In genomic region chr14:38536376-38537038, GRCh38 we compare ENCODE assay signal across 26 cellular contexts.
DNase-seq lines count a peak whose midpoint lies in the region; ATAC-seq and TF ChIP-seq lines count a peak whose summit lies in the region.
"Had no signal": no experiment of that assay in that cellular context is flagged by ENCODE, and none has a peak within 500 bp of the region (broad histone marks: within the 10 kb centered on the region; RNA-seq: fewer than 3 reads in every experiment).

No MANE protein-coding gene starts in this region.

- H2AFZ ChIP-seq in GM23338 (peak overlapping the region; percentile 8; the same call in 1 of the 2 replicates), neural progenitor cell (replicated peaks) (peak overlapping the region; percentile 69)

- H3K4me3 ChIP-seq in GM23338 (no peak overlapping the region), WERI-Rb-1 (ENCODE audit: low read depth, low read length) (no peak overlapping the region), fibroblast of the aortic adventitia (ENCODE audit: low read depth, low read length) (no peak overlapping the region), neural progenitor cell (no peak overlapping the region)
- H3K4me3 ChIP-seq: SJCRH30, testis, vagina had no signal

- H3K9me3 Mint-ChIP-seq in GM23338 (no peaks in the 10 kb centered on the region), neural progenitor cell (no peaks in the 10 kb centered on the region)
- H3K9me3 Mint-ChIP-seq: activated CD8-positive, alpha-beta T cell treated with anti-CD3 and anti-CD28 coated beads for 36 hours had no signal

- H3K27ac ChIP-seq in GM23338 (ENCODE audit: low read depth), result no peak overlapping the region
- H3K27ac ChIP-seq in WERI-Rb-1, result no peak overlapping the region
- no peak overlapping the region for H3K27ac ChIP-seq in neural progenitor cell
- H3K27ac ChIP-seq: SJCRH30, testis, vagina had no signal

- H4K20me1 ChIP-seq in GM23338 (replicated peaks; ENCODE audit: insufficient read depth), result no peaks in the 10 kb centered on the region
- H4K20me1 ChIP-seq in neural progenitor cell (ENCODE audit: low read depth), result no peaks in the 10 kb centered on the region

- H3K79me2 ChIP-seq in GM23338 (replicated peaks; ENCODE audit: insufficient read depth), result no peaks in the 10 kb centered on the region
- no peaks in the 10 kb centered on the region for H3K79me2 ChIP-seq in neural progenitor cell (ENCODE audit: low read depth)

- peaks cover 12% of the 10 kb centered on the region; the same call in 1 of the 2 replicates for H3K9me2 ChIP-seq in GM23338 (ENCODE audit: insufficient read depth)

- DNase-seq in GM23338 (ENCODE audit: low spot score), result peak; percentile 9
- DNase-seq in WERI-Rb-1, result peak; percentile 24
- peak; percentile 1 for DNase-seq in fibroblast of the aortic adventitia (ENCODE audit: low read depth)
- DNase-seq in neural progenitor cell (ENCODE audit: low spot score), result peak; percentile 56
- DNase-seq in NCI-H2081 (lab: John Stamatoyannopoulos, UW), result no peak
- no peak for DNase-seq in activated effector memory CD4-positive, alpha-beta T cell treated with Interleukin-2 at 50 U/mL for 16 hours
- no peak for DNase-seq in COLO668 (lab: John Stamatoyannopoulos, UW; ENCODE audit: unreplicated experiment)
- DNase-seq in hypothalamus (lab: John Stamatoyannopoulos, UW), result no peak
- DNase-seq: activated CD4-positive, CD25-positive, alpha-beta regulatory T cell treated with anti-CD3 and anti-CD28 coated beads, Interleukin-2, amount 50 U/mL, for 72 hours; activated CD8-positive, alpha-beta T cell treated with anti-CD3 and anti-CD28 coated beads for 36 hours; activated T-cell treated with anti-CD3 and anti-CD28 coated beads for 4 hours; aorta; CD4-positive, CD25-positive, alpha-beta regulatory T cell; dermis blood vessel endothelial cell; left colon; mammary epithelial cell; NCI-H1694; NCI-H2171 treated with DMSO at 0.1 percent for 48 hours; NCI-H524 treated with DMSO at 0.1 percent for 48 hours; occipital lobe; stimulated activated naive CD8-positive, alpha-beta T cell treated with anti-CD3 and anti-CD28 coated beads, Interleukin-15, Interleukin-2, amounts not matched to agents 100 U/mL and 50 U/mL, for 24 hours; T-helper 1 cell; testis had no signal

- H3K27ac Mint-ChIP-seq in GM23338, result peak overlapping the region; percentile 29; the same call in 1 of the 2 replicates
- no peak overlapping the region for H3K27ac Mint-ChIP-seq in neural progenitor cell
- H3K27ac Mint-ChIP-seq: activated CD8-positive, alpha-beta T cell treated with anti-CD3 and anti-CD28 coated beads for 36 hours; activated naive CD8-positive, alpha-beta T cell; CD4-positive, CD25-positive, alpha-beta regulatory T cell had no signal

- H3K36me3 ChIP-seq in GM23338 (ENCODE audit: insufficient read depth) (no peaks in the 10 kb centered on the region), WERI-Rb-1 (no peaks in the 10 kb centered on the region), neural progenitor cell (no peaks in the 10 kb centered on the region)
- H3K36me3 ChIP-seq: SJCRH30, vagina had no signal

- H3K4me3 Mint-ChIP-seq in GM23338, result no peak overlapping the region
- H3K4me3 Mint-ChIP-seq in neural progenitor cell, result no peak overlapping the region
- H3K4me3 Mint-ChIP-seq: activated CD8-positive, alpha-beta T cell treated with anti-CD3 and anti-CD28 coated beads for 36 hours; activated naive CD8-positive, alpha-beta T cell; CD4-positive, CD25-positive, alpha-beta regulatory T cell had no signal

- H3K4me2 ChIP-seq in GM23338, result no peak overlapping the region
- H3K4me2 ChIP-seq in neural progenitor cell, result peak overlapping the region; percentile 14

- H3K9ac ChIP-seq in neural progenitor cell, result no peak overlapping the region

- H3K4me1 Mint-ChIP-seq in GM23338, result peaks cover 6% of the 10 kb centered on the region; the same call in 2 of the 3 replicates
- H3K4me1 Mint-ChIP-seq in neural progenitor cell, result peaks cover 6% of the 10 kb centered on the region
- H3K4me1 Mint-ChIP-seq: CD4-positive, CD25-positive, alpha-beta regulatory T cell had no signal

- no peaks in the 10 kb centered on the region for H3K27me3 ChIP-seq in GM23338 (ENCODE audit: insufficient read depth)
- H3K27me3 ChIP-seq in WERI-Rb-1 (ENCODE audit: insufficient read depth, low read depth, severe bottlenecking), result peaks cover 2% of the 10 kb centered on the region
- no peaks in the 10 kb centered on the region for H3K27me3 ChIP-seq in neural progenitor cell
- H3K27me3 ChIP-seq: SJCRH30, testis, vagina had no signal

- peak; percentile 70 for ATAC-seq in GM23338
- ATAC-seq: activated CD8-positive, alpha-beta T cell treated with anti-CD3 and anti-CD28 coated beads for 36 hours; left colon; stimulated activated naive CD8-positive, alpha-beta T cell treated with anti-CD3 and anti-CD28 coated beads, Interleukin-15, Interleukin-2, amounts not matched to agents 100 U/mL and 50 U/mL, for 24 hours had no signal

- H3K4me1 ChIP-seq in GM23338 (ENCODE audit: insufficient read depth) (no peaks in the 10 kb centered on the region; the same call in 1 of the 2 replicates), neural progenitor cell (peaks cover 12% of the 10 kb centered on the region)
- H3K4me1 ChIP-seq: SJCRH30, testis, vagina had no signal

- H3K36me3 Mint-ChIP-seq in GM23338 (ENCODE audit: low read depth) (no peaks in the 10 kb centered on the region), neural progenitor cell (no peaks in the 10 kb centered on the region)
- H3K36me3 Mint-ChIP-seq: activated naive CD8-positive, alpha-beta T cell; CD4-positive, CD25-positive, alpha-beta regulatory T cell had no signal

- H3K27me3 Mint-ChIP-seq in GM23338 (ENCODE audit: insufficient read depth, low read depth, poor library complexity), result no peaks in the 10 kb centered on the region
- H3K27me3 Mint-ChIP-seq in neural progenitor cell (ENCODE audit: insufficient read depth, low read depth), result no peaks in the 10 kb centered on the region
- H3K27me3 Mint-ChIP-seq: activated CD8-positive, alpha-beta T cell treated with anti-CD3 and anti-CD28 coated beads for 36 hours; activated naive CD8-positive, alpha-beta T cell; CD4-positive, CD25-positive, alpha-beta regulatory T cell had no signal

- H3F3A ChIP-seq in GM23338 (replicated peaks; ENCODE audit: low read depth) (no peaks in the 10 kb centered on the region), neural progenitor cell (ENCODE audit: low read depth) (peaks cover 7% of the 10 kb centered on the region)

- H3K9me3 ChIP-seq in WERI-Rb-1 (ENCODE audit: severe bottlenecking), result no peaks in the 10 kb centered on the region
- no peaks in the 10 kb centered on the region for H3K9me3 ChIP-seq in neural progenitor cell (ENCODE audit: low read depth)
- H3K9me3 ChIP-seq: SJCRH30, testis, vagina had no signal

- TF ChIP-seq CTCF in GM23338 (conservative IDR thresholded peaks at IDR 0.05; ENCODE audit: low read depth in 2 of 2), result no peak
- TF ChIP-seq CTCF in WERI-Rb-1 (IDR thresholded peaks at IDR 0.05; ENCODE audit: low read depth, low read length), result no peak
- no peak for TF ChIP-seq CTCF in fibroblast of the aortic adventitia (IDR thresholded peaks at IDR 0.05; ENCODE audit: insufficient read depth, low read length)
- TF ChIP-seq CTCF in neural progenitor cell (IDR thresholded peaks at IDR 0.05), result no peak

TF ChIP-seq in GM23338, 12 proteins besides CTCF, POLR2A, EP300 and RAD21 (continues in another document):
- TF ChIP-seq ZNF114 (CRISPR knock-in tag; IDR thresholded peaks at IDR 0.05) (no peak), POLR2AphosphoS5 (IDR thresholded peaks at IDR 0.05; ENCODE audit: low read depth) (no peak), REST (IDR thresholded peaks at IDR 0.05; ENCODE audit: unreplicated experiment) (no peak), EZH2phosphoT487 (IDR thresholded peaks at IDR 0.05; ENCODE audit: unreplicated experiment) (no peak)

Comparison
In these comparisons a context has a peak if more than half of its experiments do, and no peak if none do; other contexts are left out.
1. DNase-seq: peak in GM23338 (single experiment), WERI-Rb-1 (single experiment), fibroblast of the aortic adventitia (single experiment) and neural progenitor cell (single experiment); none in NCI-H2081 (0 of 2), activated effector memory CD4-positive, alpha-beta T cell treated with Interleukin-2 at 50 U/mL for 16 hours (single experiment), COLO668 (single experiment) and hypothalamus (0 of 51).